ENCODE assay signal across 27 cellular contexts in genomic region chr4:60743654-60744053, GRCh38.
"Had no signal": no experiment of that assay in that cellular context is flagged by ENCODE, and none has a peak within 500 bp of the region (broad histone marks: within the 10 kb centered on the region; RNA-seq: fewer than 3 reads in every experiment).

No MANE protein-coding gene starts in this region.

- H3K27me3 ChIP-seq: brain microvascular endothelial cell, cardiac muscle cell, Peyer's patch, SJCRH30 had no signal

- H3K36me3 ChIP-seq: brain microvascular endothelial cell, cardiac muscle cell, Peyer's patch, SJCRH30 had no signal

- ATAC-seq: activated CD8-positive, alpha-beta memory T cell treated with anti-CD3 and anti-CD28 coated beads, Interleukin-2, amount 10 ng/mL, durations not matched to agents 7 days and 5 days; activated T-cell treated with anti-CD3 and anti-CD28 coated beads, Interleukin-2, amount 50 U/mL, for 4 hours; T-helper 17 cell had no signal

- H3K4me1 ChIP-seq: Peyer's patch, SJCRH30 had no signal

- H3K36me3 Mint-ChIP-seq: activated CD8-positive, alpha-beta memory T cell treated with anti-CD3 and anti-CD28 coated beads, Interleukin-2, amount 10 ng/mL, durations not matched to agents 7 days and 5 days; activated naive CD8-positive, alpha-beta T cell had no signal

- DNase-seq: activated B cell treated with CpG ODN at 0.5 μM for 24 hours; activated CD4-positive, alpha-beta T cell treated with anti-CD3 and anti-CD28 coated beads for 1 hour; activated CD4-positive, alpha-beta T cell treated with anti-CD3 and anti-CD28 coated beads, Interleukin-2, amount 10 ng/mL, durations not matched to agents 24 days and 14 days; activated CD4-positive, alpha-beta T cell treated with anti-CD3 and anti-CD28 coated beads, Interleukin-2, amount 50 U/mL, for 48 hours; activated CD8-positive, alpha-beta memory T cell treated with anti-CD3 and anti-CD28 coated beads, Interleukin-2, amount 10 ng/mL, durations not matched to agents 7 days and 5 days; activated effector memory CD4-positive, alpha-beta T cell treated with anti-CD3 and anti-CD28 coated beads, Interleukin-2, amount 50 U/mL, for 16 hours; activated naive CD4-positive, alpha-beta T cell treated with anti-CD3 and anti-CD28 coated beads for 36 hours; activated T-cell treated with anti-CD3 and anti-CD28 coated beads, Interleukin-2, amount 50 U/mL, for 4 hours; amygdala; MM.1S; NCI-H1105; NCI-H1436; NCI-H1694 treated with DMSO at 0.1 percent for 48 hours; NCI-H2029 treated with DMSO at 0.1 percent for 48 hours; NCI-H345; NCI-H510A treated with DMSO at 0.1 percent for 48 hours; NCI-H69; NK-92 treated with Interleukin-12 subunit alpha and Interleukin-12 subunit beta, amount 100 ng/mL, for 24 hours; Peyer's patch; Right ventricle myocardium superior; SJCRH30; T-helper 17 cell; T-helper 9 cell had no signal

- H3K4me3 Mint-ChIP-seq: activated B cell treated with CpG ODN at 0.5 μM for 24 hours; activated CD4-positive, alpha-beta T cell treated with anti-CD3 and anti-CD28 coated beads, Interleukin-2, amount 10 ng/mL, durations not matched to agents 24 days and 14 days; activated CD8-positive, alpha-beta memory T cell treated with anti-CD3 and anti-CD28 coated beads, Interleukin-2, amount 10 ng/mL, durations not matched to agents 7 days and 5 days; activated naive CD4-positive, alpha-beta T cell treated with anti-CD3 and anti-CD28 coated beads for 36 hours; activated naive CD8-positive, alpha-beta T cell; activated T-cell treated with anti-CD3 and anti-CD28 coated beads, Interleukin-2, amount 50 U/mL, for 4 hours; T-helper 17 cell had no signal

- H3K4me1 Mint-ChIP-seq: activated B cell treated with CpG ODN at 0.5 μM for 24 hours; activated CD4-positive, alpha-beta T cell treated with anti-CD3 and anti-CD28 coated beads, Interleukin-2, amount 10 ng/mL, durations not matched to agents 24 days and 14 days; activated CD8-positive, alpha-beta memory T cell treated with anti-CD3 and anti-CD28 coated beads, Interleukin-2, amount 10 ng/mL, durations not matched to agents 7 days and 5 days; T-helper 17 cell had no signal

- H3K4me3 ChIP-seq: cardiac muscle cell, Peyer's patch, SJCRH30 had no signal

- H3K9me3 ChIP-seq: Peyer's patch, SJCRH30 had no signal

- H3K27ac ChIP-seq: brain microvascular endothelial cell, cardiac muscle cell, Peyer's patch, RWPE1, SJCRH30 had no signal

- H3K27ac Mint-ChIP-seq: activated B cell treated with CpG ODN at 0.5 μM for 24 hours; activated CD4-positive, alpha-beta T cell treated with anti-CD3 and anti-CD28 coated beads, Interleukin-2, amount 10 ng/mL, durations not matched to agents 24 days and 14 days; activated CD8-positive, alpha-beta memory T cell treated with anti-CD3 and anti-CD28 coated beads, Interleukin-2, amount 10 ng/mL, durations not matched to agents 7 days and 5 days; activated naive CD4-positive, alpha-beta T cell treated with anti-CD3 and anti-CD28 coated beads for 36 hours; activated naive CD8-positive, alpha-beta T cell; T-helper 17 cell had no signal
